ENCODE assay signal across 13 cellular contexts in genomic region chr22:21921184-21921721, GRCh38. TPM values are rescaled to one million over a fixed set of nuclear protein-coding genes. Genes with fewer than 3 reads are reported as not detected.
DNase-seq lines count a peak whose midpoint lies in the region; ATAC-seq and TF ChIP-seq lines count a peak whose summit lies in the region.
"Had no signal": no experiment of that assay in that cellular context is flagged by ENCODE, and none has a peak within 500 bp of the region (broad histone marks: within the 10 kb centered on the region; RNA-seq: fewer than 3 reads in every experiment).

No MANE protein-coding gene starts in this region.

- no peak overlapping the region for H3K27ac ChIP-seq in HCT116 (ENCODE audit: low read depth, low read length)
- no peak overlapping the region for H3K27ac ChIP-seq in endodermal cell (ENCODE audit: low read depth, low read length)
- H3K27ac ChIP-seq in neuronal stem cell (replicated peaks; ENCODE audit: low read length), result no peak overlapping the region

- POLR2A ChIA-PET in HCT116 (lab: Charles Lee), result no interaction called here

- H3K14ac ChIP-seq in neuronal stem cell (ENCODE audit: low read length), result peak overlapping the region; percentile 59

- H3K79me1 ChIP-seq in neuronal stem cell (ENCODE audit: low read depth, low read length), result no peaks in the 10 kb centered on the region

- H3K36me3 Mint-ChIP-seq in endodermal cell (ENCODE audit: low read depth), result peaks cover 6% of the 10 kb centered on the region
- no peaks in the 10 kb centered on the region for H3K36me3 Mint-ChIP-seq in activated naive CD4-positive, alpha-beta T cell treated with anti-CD3 and anti-CD28 coated beads for 36 hours (ENCODE audit: low read depth)
- H3K36me3 Mint-ChIP-seq: IgD-negative memory B cell had no signal

- peaks cover 32% of the 10 kb centered on the region for H3K4me1 Mint-ChIP-seq in endodermal cell
- H3K4me1 Mint-ChIP-seq in activated naive CD4-positive, alpha-beta T cell treated with anti-CD3 and anti-CD28 coated beads for 36 hours (ENCODE audit: low read depth), result no peaks in the 10 kb centered on the region
- H3K4me1 Mint-ChIP-seq: IgD-negative memory B cell had no signal

- peak overlapping the region; percentile 3 for H4K91ac ChIP-seq in neuronal stem cell (ENCODE audit: low read depth, low read length, poor library complexity)

- H3K4me3 Mint-ChIP-seq in endodermal cell, result no peak overlapping the region
- H3K4me3 Mint-ChIP-seq in activated naive CD4-positive, alpha-beta T cell treated with anti-CD3 and anti-CD28 coated beads for 36 hours, result no peak overlapping the region
- H3K4me3 Mint-ChIP-seq: IgD-negative memory B cell had no signal

- H2BK5ac ChIP-seq in neuronal stem cell (ENCODE audit: low read length), result no peak overlapping the region

- H3K36me3 ChIP-seq in HCT116 (ENCODE audit: control insufficient read depth in 1 of 2, insufficient read depth in 2 of 2, low read length in 2 of 2), result no peaks in the 10 kb centered on the region; a peak in 1 of 4 replicates
- no peaks in the 10 kb centered on the region for H3K36me3 ChIP-seq in endodermal cell (ENCODE audit: control insufficient read depth, insufficient read depth, low read length)
- H3K36me3 ChIP-seq in neuronal stem cell (replicated peaks in 1 of 2; ENCODE audit: control insufficient read depth in 2 of 2, insufficient read depth in 2 of 2, low read length in 2 of 2), result peaks cover 0 to 5% of the 10 kb centered on the region in 2 donors

- H3K27me3 Mint-ChIP-seq in endodermal cell (ENCODE audit: insufficient read depth), result no peaks in the 10 kb centered on the region
- no peaks in the 10 kb centered on the region for H3K27me3 Mint-ChIP-seq in activated naive CD4-positive, alpha-beta T cell treated with anti-CD3 and anti-CD28 coated beads for 36 hours (ENCODE audit: low read depth)
- H3K27me3 Mint-ChIP-seq: IgD-negative memory B cell had no signal

- CTCF ChIA-PET in HCT116 (lab: Charles Lee), result no interaction called here
- CTCF ChIA-PET in activated naive CD4-positive, alpha-beta T cell treated with anti-CD3 and anti-CD28 coated beads for 36 hours (lab: Charles Lee), result no interaction called here

- H3K9me3 Mint-ChIP-seq in endodermal cell, result no peaks in the 10 kb centered on the region
- no peaks in the 10 kb centered on the region for H3K9me3 Mint-ChIP-seq in activated naive CD4-positive, alpha-beta T cell treated with anti-CD3 and anti-CD28 coated beads for 36 hours
- H3K9me3 Mint-ChIP-seq: IgD-negative memory B cell had no signal

- H3K4me2 ChIP-seq in HCT116 (ENCODE audit: low read length), result no peak overlapping the region
- no peak overlapping the region for H3K4me2 ChIP-seq in neuronal stem cell (ENCODE audit: insufficient read depth, low read length, poor library complexity, severe bottlenecking)

- no peak overlapping the region for H2BK12ac ChIP-seq in neuronal stem cell (ENCODE audit: low read length)

- WGBS in endodermal cell (ENCODE audit: insufficient coverage in 1 of 2, insufficient read length in 1 of 2), 2 experiments, result 78 to 80% methylated on average over 9 to 13 of the region's 13 CpGs
- no CpG with 5 or more reads among the region's 13 CpGs for WGBS in neuronal stem cell (ENCODE audit: extremely low coverage in 2 of 2, insufficient read length in 2 of 2, insufficient replicate concordance in 1 of 2), 2 donors

- H3K4me3 ChIP-seq in HCT116 (replicated peaks in 1 of 2; ENCODE audit: low read depth in 1 of 2, low read length in 2 of 2), result no peak overlapping the region
- no peak overlapping the region for H3K4me3 ChIP-seq in endodermal cell (ENCODE audit: low read length)
- H3K4me3 ChIP-seq in neuronal stem cell (ENCODE audit: low read length in 2 of 2), result no peak overlapping the region

- no peak overlapping the region for H4K8ac ChIP-seq in neuronal stem cell (ENCODE audit: low read depth, low read length)

- peak overlapping the region; percentile 39 for H3K18ac ChIP-seq in neuronal stem cell (ENCODE audit: low read length)

- H3K4ac ChIP-seq in neuronal stem cell (ENCODE audit: low read length), result no peak overlapping the region

- H3K27me3 ChIP-seq in HCT116 (ENCODE audit: insufficient read depth, low read length) (no peaks in the 10 kb centered on the region), endodermal cell (ENCODE audit: control insufficient read depth, insufficient read depth, low read length, poor library complexity, severe bottlenecking) (no peaks in the 10 kb centered on the region), neuronal stem cell (ENCODE audit: control insufficient read depth in 3 of 3, insufficient read depth in 3 of 3, low read depth in 1 of 3, low read length in 3 of 3) (no peaks in the 10 kb centered on the region)

- no TSS peak for BruUV-seq in HCT116 (replicated peaks; lab: Mats Ljungman, UMichigan)

- no peak for TF ChIP-seq CTCF in HCT116 (IDR thresholded peaks at IDR 0.05 in 2 of 3, conservative IDR thresholded peaks at IDR 0.05 in 1 of 3; ENCODE audit: borderline replicate concordance in 1 of 3, insufficient read depth in 1 of 3, low read depth in 2 of 3, low read length in 2 of 3)
- no peak for TF ChIP-seq CTCF in endodermal cell (conservative IDR thresholded peaks at IDR 0.05)

- no peaks in the 10 kb centered on the region for H3K79me2 ChIP-seq in HCT116 (ENCODE audit: insufficient read depth, low read length)

- H3K23ac ChIP-seq in neuronal stem cell (ENCODE audit: low read depth, low read length, poor library complexity), result no peak overlapping the region

- RAD21 ChIA-PET in HCT116 (lab: Charles Lee; ENCODE audit: low non-redundant PET in 1 of 2, low total read pairs in 2 of 2, uncharacterized antibody in 2 of 2, unreplicated experiment in 2 of 2), result no interaction called here

- H2AK5ac ChIP-seq in neuronal stem cell (ENCODE audit: low read depth, low read length), result peak overlapping the region; percentile 3

- intact Hi-C loops in HCT116 (cut with micrococcal nuclease), result no loop called here
- intact Hi-C loops in activated naive CD4-positive, alpha-beta T cell treated with anti-CD3 and anti-CD28 coated beads for 36 hours (cut with micrococcal nuclease), result no loop called here

- H3K9ac ChIP-seq in HCT116 (ENCODE audit: low read length) (no peak overlapping the region), endodermal cell (ENCODE audit: extremely low read depth, low read length, poor library complexity, severe bottlenecking) (no peak overlapping the region), neuronal stem cell (ENCODE audit: low read depth, low read length, poor library complexity) (no peak overlapping the region)

- H3K9me2 ChIP-seq in HCT116 (ENCODE audit: insufficient read depth), result no peaks in the 10 kb centered on the region

- DNase-seq in HCT116 (ENCODE audit: low read depth, low spot score) (no peak), NCI-H146 (lab: John Stamatoyannopoulos, UW) (peak; percentile 23), endodermal cell (peak; percentile 56), neuronal stem cell (ENCODE audit: low spot score) (no peak), NCI-H1048 (lab: John Stamatoyannopoulos, UW) (no peak)
- no peak for DNase-seq in activated naive CD4-positive, alpha-beta T cell treated with anti-CD3 and anti-CD28 coated beads for 36 hours
- DNase-seq: ACHN, AML-193, NCI-H1930, NCI-H82, PC-3 had no signal

- TF ChIP-seq RAD21 in HCT116 (IDR thresholded peaks at IDR 0.05; ENCODE audit: low read depth), result no peak

- H3K9me3 ChIP-seq in HCT116 (ENCODE audit: control insufficient read depth in 1 of 2, insufficient read depth in 1 of 2, low read depth in 1 of 2, low read length in 2 of 2) (no peaks in the 10 kb centered on the region), endodermal cell (ENCODE audit: control insufficient read depth, low read length) (no peaks in the 10 kb centered on the region), neuronal stem cell (replicated peaks in 1 of 2; ENCODE audit: control insufficient read depth in 2 of 2, insufficient read depth in 1 of 2, low read depth in 1 of 2, low read length in 2 of 2) (no peaks in the 10 kb centered on the region)

- H4K20me1 ChIP-seq in HCT116 (ENCODE audit: insufficient read depth), result no peaks in the 10 kb centered on the region

- no peak for TF ChIP-seq POLR2A in HCT116 (IDR thresholded peaks at IDR 0.05; ENCODE audit: borderline replicate concordance, extremely low read depth, insufficient read depth, insufficient read length)

- H2BK15ac ChIP-seq in neuronal stem cell (ENCODE audit: low read length), result no peak overlapping the region

- H3K4me1 ChIP-seq in HCT116 (ENCODE audit: control insufficient read depth in 1 of 2, insufficient read depth in 2 of 2, low read length in 2 of 2), result no peaks in the 10 kb centered on the region
- H3K4me1 ChIP-seq in endodermal cell (ENCODE audit: control insufficient read depth, insufficient read depth, low read length), result peaks cover 5% of the 10 kb centered on the region
- peaks cover 12 to 40% of the 10 kb centered on the region in 2 donors for H3K4me1 ChIP-seq in neuronal stem cell (ENCODE audit: control insufficient read depth in 2 of 2, insufficient read depth in 1 of 2, low read depth in 1 of 2, low read length in 2 of 2)

- H2AFZ ChIP-seq in HCT116 (ENCODE audit: low read depth, low read length, poor library complexity, severe bottlenecking) (no peak overlapping the region), neuronal stem cell (ENCODE audit: low read length) (no peak overlapping the region)

- ATAC-seq in HCT116 (peak; percentile 17; the same call in 1 of the 2 replicates), GM21367 (IDR thresholded peaks at IDR 0.05; ENCODE audit: unreplicated experiment) (no peak)
- ATAC-seq: PC-3 had no signal

- H3K27ac Mint-ChIP-seq in endodermal cell, result peak overlapping the region; percentile 76
- H3K27ac Mint-ChIP-seq in activated naive CD4-positive, alpha-beta T cell treated with anti-CD3 and anti-CD28 coated beads for 36 hours, result no peak overlapping the region
- H3K27ac Mint-ChIP-seq: IgD-negative memory B cell had no signal

- no peak overlapping the region for H2BK120ac ChIP-seq in neuronal stem cell (ENCODE audit: low read depth, low read length)

TF ChIP-seq in HCT116, 20 proteins besides CTCF, POLR2A, EP300 and RAD21 (continues in another document):
- TF ChIP-seq SRF (IDR thresholded peaks at IDR 0.05; ENCODE audit: low read depth) (no peak), ZFX (IDR thresholded peaks at IDR 0.05) (no peak), EZH2phosphoT487 (IDR thresholded peaks at IDR 0.05; ENCODE audit: borderline replicate concordance) (no peak)

RNA-seq across cellular contexts. Expression of gene PPM1F, which starts 31.4 kb away (rescaled TPM):
- 27.3 TPM for total RNA-seq in HCT116 (2021; ENCODE audit: unreplicated experiment)
- 12.7 and 13.1 TPM in 2 replicates for polyA plus RNA-seq in HCT116 (2012)
- total RNA-seq in endodermal cell, result 10 to 100 TPM; 37.6 to 49.2 TPM
- polyA plus RNA-seq in endodermal cell (2013, experiment 1 of 2), result 20.3 TPM
- polyA plus RNA-seq in endodermal cell (2013, experiment 2 of 2), result 18.3 TPM
- 17.8 TPM for polyA plus RNA-seq in neuronal stem cell (2013, experiment 1 of 2)
- polyA plus RNA-seq in neuronal stem cell (2013, experiment 2 of 2), result 16.6 TPM
- 10 to 100 TPM; 23.0 to 24.3 TPM for total RNA-seq in activated naive CD4-positive, alpha-beta T cell treated with anti-CD3 and anti-CD28 coated beads for 36 hours

RNA-seq across cellular contexts. Expression of gene MAPK1, which starts 53.8 kb away (rescaled TPM):
- total RNA-seq in HCT116 (2021; ENCODE audit: unreplicated experiment) (137 TPM), endodermal cell (10 to 100 TPM; 76.8 to 78.6 TPM)
- 42.2 and 55.3 TPM in 2 replicates for polyA plus RNA-seq in HCT116 (2012)
- polyA plus RNA-seq in endodermal cell (2013, experiment 1 of 2), result 91.0 TPM
- polyA plus RNA-seq in endodermal cell (2013, experiment 2 of 2), result 84.0 TPM
- 51.0 TPM for polyA plus RNA-seq in neuronal stem cell (2013, experiment 1 of 2)
- polyA plus RNA-seq in neuronal stem cell (2013, experiment 2 of 2), result 50.9 TPM
- total RNA-seq in activated naive CD4-positive, alpha-beta T cell treated with anti-CD3 and anti-CD28 coated beads for 36 hours, result 10 to 100 TPM; 74.0 to 82.6 TPM

Comparison
In these comparisons a context has a peak if more than half of its experiments do, and no peak if none do; other contexts are left out.
1. DNase-seq: peak in NCI-H146 (single experiment) and endodermal cell (single experiment); none in HCT116 (single experiment), neuronal stem cell (single experiment), activated naive CD4-positive, alpha-beta T cell treated with anti-CD3 and anti-CD28 coated beads for 36 hours (single experiment) and NCI-H1048 (single experiment).